ENCODE assay signal across 20 cellular contexts in genomic region chr10:94092848-94093247, GRCh38.
DNase-seq lines count a peak whose midpoint lies in the region; ATAC-seq, FAIRE-seq and TF ChIP-seq lines count a peak whose summit lies in the region.
"Had no signal": no experiment of that assay in that cellular context is flagged by ENCODE, and none has a peak within 500 bp of the region (broad histone marks: within the 10 kb centered on the region; RNA-seq: fewer than 3 reads in every experiment).

No MANE protein-coding gene starts in this region.

- peak; percentile 25 for DNase-seq in IMR-90
- peak; percentile 32 for DNase-seq in astrocyte (ENCODE audit: low read depth)
- DNase-seq in fibroblast of pulmonary artery (ENCODE audit: low read depth): peak; percentile 60
- no peak for DNase-seq in T-helper 2 cell
- no peak for DNase-seq in SJCRH30
- no peak for DNase-seq in HuH-7 (ENCODE audit: low spot score)
- DNase-seq: activated B cell treated with CpG ODN at 0.5 μM for 24 hours; activated CD8-positive, alpha-beta T cell treated with anti-CD3 and anti-CD28 coated beads, Interleukin-2, amount 10 ng/mL, durations not matched to agents 7 days and 5 days; activated naive CD4-positive, alpha-beta T cell treated with anti-CD3 and anti-CD28 coated beads, Interleukin-2, amount 50 U/mL, for 16 hours; activated T-cell treated with anti-CD3 and anti-CD28 coated beads, Interleukin-2, amount 50 U/mL, for 4 hours; NCI-H1048; NCI-H2029; stimulated activated naive CD4-positive, alpha-beta T cell treated with Interleukin-2 at 50 U/mL for 16 hours; T-helper 1 cell; upper lobe of left lung had no signal

- H3K27ac ChIP-seq in IMR-90 (ENCODE audit: insufficient read depth, low read length): no peak overlapping the region
- H3K27ac ChIP-seq in astrocyte (ENCODE audit: low read depth, low read length): no peak overlapping the region
- H3K27ac ChIP-seq in subcutaneous abdominal adipose tissue (ENCODE audit: low read depth, low read length): peak overlapping the region; percentile 40
- no peak overlapping the region for H3K27ac ChIP-seq in SJCRH30
- H3K27ac ChIP-seq: breast epithelium, hepatocyte had no signal

- no peaks in the 10 kb centered on the region for H3K36me3 ChIP-seq in IMR-90 (ENCODE audit: control insufficient read depth, insufficient read depth, low read length)
- no peaks in the 10 kb centered on the region for H3K36me3 ChIP-seq in astrocyte (ENCODE audit: insufficient read depth, low read length)
- H3K36me3 ChIP-seq in subcutaneous abdominal adipose tissue (ENCODE audit: control insufficient read depth in 5 of 5, insufficient read depth in 5 of 5, low read length in 5 of 5): no peaks in the 10 kb centered on the region
- no peaks in the 10 kb centered on the region for H3K36me3 ChIP-seq in SJCRH30
- H3K36me3 ChIP-seq: breast epithelium, HAP-1, upper lobe of left lung had no signal

- TF ChIP-seq CTCF in IMR-90 (conservative IDR thresholded peaks at IDR 0.05; ENCODE audit: low read depth, low read length): no peak
- no peak for TF ChIP-seq CTCF in astrocyte (IDR thresholded peaks at IDR 0.05; ENCODE audit: insufficient read depth, low read depth, low read length)
- no peak for TF ChIP-seq CTCF in fibroblast of pulmonary artery (IDR thresholded peaks at IDR 0.05; ENCODE audit: low read length, missing control alignments)

- peaks cover 4% of the 10 kb centered on the region for H3K4me1 Mint-ChIP-seq in astrocyte (ENCODE audit: low read depth, unreplicated experiment)
- H3K4me1 Mint-ChIP-seq: activated B cell treated with CpG ODN at 0.5 μM for 24 hours had no signal

- H2BK15ac ChIP-seq in IMR-90 (ENCODE audit: low read depth, low read length): no peak overlapping the region

- H3K4ac ChIP-seq in IMR-90 (ENCODE audit: low read depth, low read length): no peak overlapping the region

- H3K79me2 ChIP-seq in astrocyte (ENCODE audit: insufficient read depth, low read length): no peaks in the 10 kb centered on the region

- H3K56ac ChIP-seq in IMR-90 (ENCODE audit: extremely low read depth, insufficient read depth, low read length): no peak overlapping the region

- no peak overlapping the region for H3K23ac ChIP-seq in IMR-90 (ENCODE audit: low read depth, low read length)

- H3K4me1 ChIP-seq in IMR-90 (ENCODE audit: control insufficient read depth, insufficient read depth, low read length) (peaks cover 6% of the 10 kb centered on the region), astrocyte (ENCODE audit: insufficient read depth, low read length) (no peaks in the 10 kb centered on the region), subcutaneous abdominal adipose tissue (ENCODE audit: control insufficient read depth in 5 of 5, insufficient read depth in 5 of 5, low read length in 5 of 5) (peaks cover 0 to 35% (median 11%) of the 10 kb centered on the region in 5 donors), SJCRH30 (no peaks in the 10 kb centered on the region)
- H3K4me1 ChIP-seq: breast epithelium, HAP-1 had no signal

- H3K79me1 ChIP-seq in IMR-90 (ENCODE audit: low read depth in 1 of 2, low read length in 2 of 2): no peaks in the 10 kb centered on the region

- POLR2A ChIA-PET in IMR-90 (lab: Charles Lee; ENCODE audit: unreplicated experiment): no interaction called here

- no peak overlapping the region for H4K5ac ChIP-seq in IMR-90 (ENCODE audit: low read depth, low read length)

- no peak overlapping the region for H3K18ac ChIP-seq in IMR-90 (ENCODE audit: low read depth, low read length)

- dilution Hi-C loops in IMR-90 (cut with HindIII; ENCODE audit: low sequenced_read_pairs, unreplicated experiment): no loop called here

- H2BK20ac ChIP-seq in IMR-90 (ENCODE audit: low read depth, low read length): no peak overlapping the region

- CTCF ChIA-PET in IMR-90 (lab: Yijun Ruan, JAX): no interaction called here

- H2AK9ac ChIP-seq in IMR-90 (replicated peaks; ENCODE audit: low read depth, low read length, poor library complexity): no peak overlapping the region

- in situ Hi-C loops in IMR-90 (cut with MboI; ENCODE audit: low sequenced_read_pairs): no loop called here

- no peaks in the 10 kb centered on the region for H3K36me3 Mint-ChIP-seq in astrocyte (ENCODE audit: low read depth, unreplicated experiment)

- no peak overlapping the region for H2BK5ac ChIP-seq in IMR-90 (ENCODE audit: low read depth, low read length, poor library complexity, severe bottlenecking)

- no peak overlapping the region for H2BK120ac ChIP-seq in IMR-90 (ENCODE audit: low read depth, low read length)

- no peak overlapping the region for H3K27ac Mint-ChIP-seq in astrocyte (ENCODE audit: unreplicated experiment)
- H3K27ac Mint-ChIP-seq: activated B cell treated with CpG ODN at 0.5 μM for 24 hours; activated CD8-positive, alpha-beta T cell treated with anti-CD3 and anti-CD28 coated beads, Interleukin-2, amount 10 ng/mL, durations not matched to agents 7 days and 5 days had no signal

- no peak overlapping the region for H3K4me3 ChIP-seq in IMR-90 (ENCODE audit: insufficient read depth, low read depth, low read length)
- H3K4me3 ChIP-seq in astrocyte (ENCODE audit: insufficient read depth, low read depth, low read length): no peak overlapping the region
- H3K4me3 ChIP-seq in fibroblast of pulmonary artery (replicated peaks; ENCODE audit: low read depth, low read length): no peak overlapping the region
- H3K4me3 ChIP-seq in subcutaneous abdominal adipose tissue (ENCODE audit: low read depth in 1 of 5, low read length in 5 of 5): no peak overlapping the region
- no peak overlapping the region for H3K4me3 ChIP-seq in SJCRH30
- H3K4me3 ChIP-seq: breast epithelium, HAP-1, hepatocyte, upper lobe of left lung had no signal

- H2AFZ ChIP-seq in IMR-90 (replicated peaks; ENCODE audit: low read length, poor library complexity) (no peak overlapping the region), astrocyte (ENCODE audit: low read depth, low read length) (no peak overlapping the region)
- H2AFZ ChIP-seq: hepatocyte had no signal

- H3K27me3 ChIP-seq in IMR-90 (ENCODE audit: control insufficient read depth, insufficient read depth, low read length): no peaks in the 10 kb centered on the region
- no peaks in the 10 kb centered on the region for H3K27me3 ChIP-seq in astrocyte (ENCODE audit: insufficient read depth, low read length)
- H3K27me3 ChIP-seq in subcutaneous abdominal adipose tissue (ENCODE audit: control insufficient read depth in 5 of 5, insufficient read depth in 4 of 5, low read length in 5 of 5): no peaks in the 10 kb centered on the region
- no peaks in the 10 kb centered on the region for H3K27me3 ChIP-seq in SJCRH30
- H3K27me3 ChIP-seq: breast epithelium, hepatocyte, upper lobe of left lung had no signal

- H3K14ac ChIP-seq in IMR-90 (replicated peaks; ENCODE audit: low read depth, low read length): no peak overlapping the region

- BruUV-seq in IMR-90 (replicated peaks; lab: Mats Ljungman, UMichigan): no TSS peak

- no peak for TF ChIP-seq POLR2A in IMR-90 (IDR thresholded peaks at IDR 0.05; ENCODE audit: low read depth, low read length)

- no peaks in the 10 kb centered on the region for H3K9me3 Mint-ChIP-seq in astrocyte (ENCODE audit: unreplicated experiment)
- H3K9me3 Mint-ChIP-seq: activated T-cell treated with anti-CD3 and anti-CD28 coated beads, Interleukin-2, amount 50 U/mL, for 4 hours had no signal

- no peak overlapping the region for H4K8ac ChIP-seq in IMR-90 (ENCODE audit: low read depth in 2 of 2, low read length in 2 of 2)

- no peak for FAIRE-seq in astrocyte (lab: Jason Lieb, UNC)
- FAIRE-seq: keratinocyte had no signal

- H3K9me3 ChIP-seq in IMR-90 (ENCODE audit: control insufficient read depth, insufficient read depth, low read length) (no peaks in the 10 kb centered on the region), astrocyte (ENCODE audit: insufficient read depth, low read depth, low read length) (no peaks in the 10 kb centered on the region), subcutaneous abdominal adipose tissue (ENCODE audit: control insufficient read depth in 5 of 5, low read length in 5 of 5) (no peaks in the 10 kb centered on the region), SJCRH30 (replicated peaks) (no peaks in the 10 kb centered on the region)
- H3K9me3 ChIP-seq: breast epithelium, HAP-1, upper lobe of left lung had no signal

- no peak overlapping the region for H2AK5ac ChIP-seq in IMR-90 (ENCODE audit: low read depth, low read length)

- H3K4me2 ChIP-seq in IMR-90 (ENCODE audit: low read depth, low read length): no peak overlapping the region
- no peak overlapping the region for H3K4me2 ChIP-seq in astrocyte (ENCODE audit: low read length)
- H3K4me2 ChIP-seq: hepatocyte had no signal

- ATAC-seq in IMR-90 (ENCODE audit: low read depth): no peak
- ATAC-seq: activated CD8-positive, alpha-beta T cell treated with anti-CD3 and anti-CD28 coated beads, Interleukin-2, amount 10 ng/mL, durations not matched to agents 7 days and 5 days; activated T-cell treated with anti-CD3 and anti-CD28 coated beads, Interleukin-2, amount 50 U/mL, for 4 hours had no signal

- H3K9me1 ChIP-seq in IMR-90 (ENCODE audit: insufficient read depth, low read length): no peaks in the 10 kb centered on the region; the same call in 1 of the 2 replicates

- no peak for TF ChIP-seq RAD21 in IMR-90 (IDR thresholded peaks at IDR 0.05; ENCODE audit: low read length)

- H4K20me1 ChIP-seq in IMR-90 (ENCODE audit: insufficient read depth, low read length) (no peaks in the 10 kb centered on the region), astrocyte (ENCODE audit: insufficient read depth, low read length) (no peaks in the 10 kb centered on the region)

- no peak overlapping the region for H3K4me3 Mint-ChIP-seq in astrocyte (ENCODE audit: unreplicated experiment)
- H3K4me3 Mint-ChIP-seq: activated B cell treated with CpG ODN at 0.5 μM for 24 hours; activated CD8-positive, alpha-beta T cell treated with anti-CD3 and anti-CD28 coated beads, Interleukin-2, amount 10 ng/mL, durations not matched to agents 7 days and 5 days; activated T-cell treated with anti-CD3 and anti-CD28 coated beads, Interleukin-2, amount 50 U/mL, for 4 hours had no signal

- H3K27me3 Mint-ChIP-seq in astrocyte (ENCODE audit: low read depth, unreplicated experiment): peaks cover 12% of the 10 kb centered on the region

- H3K9ac ChIP-seq in IMR-90 (ENCODE audit: low read depth, low read length) (no peak overlapping the region), astrocyte (ENCODE audit: low read length) (no peak overlapping the region), subcutaneous abdominal adipose tissue (ENCODE audit: low read length in 5 of 5) (no peak overlapping the region)

- no CpG with 5 or more reads among the region's 1 CpG for WGBS in IMR-90 (ENCODE audit: extremely low coverage in 2 of 2, insufficient read length in 1 of 2), 2 experiments

- intact Hi-C loops in IMR-90 (cut with micrococcal nuclease): no loop called here

- H4K91ac ChIP-seq in IMR-90 (ENCODE audit: insufficient read depth, low read depth, low read length): no peak overlapping the region

TF ChIP-seq in IMR-90, 13 proteins besides CTCF, POLR2A, EP300 and RAD21 (continues in another document):
- TF ChIP-seq CEBPB (IDR thresholded peaks at IDR 0.05; ENCODE audit: low read depth, low read length): no peak

Comparison
In these comparisons a context has a peak if more than half of its experiments do, and no peak if none do; other contexts are left out.
1. DNase-seq: peak in IMR-90 (single experiment), astrocyte (single experiment) and fibroblast of pulmonary artery (single experiment); none in T-helper 2 cell (0 of 5), SJCRH30 (0 of 2) and HuH-7 (single experiment).